Comparison of ENCODE assay signal across 8 cellular contexts in the genomic region with DNA sequence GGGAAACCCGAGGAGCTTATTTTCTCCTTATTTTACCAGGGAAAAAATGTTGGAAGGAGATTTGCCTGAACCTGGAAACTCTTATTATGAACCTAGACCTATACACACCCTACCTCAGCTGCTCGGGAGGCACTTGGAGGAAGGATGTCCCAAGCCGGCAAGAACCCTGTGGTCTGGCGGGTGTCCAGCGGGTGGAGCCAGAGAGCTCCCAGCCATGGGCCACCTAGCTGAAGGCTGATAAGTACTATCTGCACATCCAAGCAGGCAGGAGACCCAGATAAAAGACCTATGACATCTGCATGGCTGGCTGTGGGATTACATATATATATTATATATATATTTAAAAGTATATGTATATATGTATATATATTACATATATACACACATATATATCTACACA. TPM values are rescaled to one million over a fixed set of nuclear protein-coding genes. Genes with fewer than 3 reads are reported as not detected.
A peak's percentile ranks its signal among the peaks of the same experiment; 100 is the strongest.
DNase-seq lines count a peak whose midpoint lies in the region; ATAC-seq and TF ChIP-seq lines count a peak whose summit lies in the region.

No MANE protein-coding gene starts in this region.

- no peak overlapping the region for H3K4me3 ChIP-seq in GM06990 (replicated peaks; ENCODE audit: low read depth, low read length)
- no peak overlapping the region for H3K4me3 ChIP-seq in HAP-1
- H3K4me3 ChIP-seq in MG63: no peak overlapping the region
- H3K4me3 ChIP-seq in gastroesophageal sphincter: no peak overlapping the region
- no peak overlapping the region for H3K4me3 ChIP-seq in prostate gland

- H3K27ac ChIP-seq in gastroesophageal sphincter (no peak overlapping the region), prostate gland (no peak overlapping the region)

- H3K4me1 ChIP-seq in HAP-1 (no peaks in the 10 kb centered on the region), gastroesophageal sphincter (no peaks in the 10 kb centered on the region), prostate gland (replicated peaks) (no peaks in the 10 kb centered on the region)

- DNase-seq in GM06990 (ENCODE audit: extremely low read depth, insufficient read length) (peak; percentile 72), HAP-1 (ENCODE audit: low spot score in 2 of 2) (peak; percentile 36 to 82), MG63 (peak; percentile 71), SHP77 (lab: John Stamatoyannopoulos, UW) (peak; percentile 57 to 66), prostate gland (ENCODE audit: low spot score) (peak; percentile 81), occipital lobe (lab: John Stamatoyannopoulos, UW) (no peak)
- DNase-seq in activated T-helper 9 cell treated with anti-CD3 and anti-CD28 coated beads, Interleukin-2, amount 50 U/mL, for 16 hours (ENCODE audit: low read depth): peak; percentile 48

- intact Hi-C loops in prostate gland (cut with DNase I): loop anchor here (10.0 kb wide), 1 partner anchor 112 kb away; no protein-coding TSS in a partner anchor

- TF ChIP-seq CTCF in GM06990 (IDR thresholded peaks at IDR 0.05; ENCODE audit: insufficient read depth, low read length, poor library complexity, severe bottlenecking) (peak; percentile 92), gastroesophageal sphincter (IDR thresholded peaks at IDR 0.05) (peak in 2 of 4 experiments; percentile 6 to 61), prostate gland (IDR thresholded peaks at IDR 0.05) (peak; percentile 41 to 73 (median 68))

- WGBS in gastroesophageal sphincter (ENCODE audit: low coverage in 1 of 2), 2 donors: 0 to 3% methylated on average over 1 to 5 of the region's 5 CpGs
- 10% methylated on average over 5 of the region's 5 CpGs for WGBS in prostate gland

- in situ Hi-C loops in HAP-1 (cut with MboI; ENCODE audit: low sequenced_read_pairs): no loop called here

- no peaks in the 10 kb centered on the region for H3K9me3 ChIP-seq in HAP-1
- no peaks in the 10 kb centered on the region for H3K9me3 ChIP-seq in MG63
- no peaks in the 10 kb centered on the region for H3K9me3 ChIP-seq in gastroesophageal sphincter
- no peaks in the 10 kb centered on the region for H3K9me3 ChIP-seq in prostate gland

- H3K36me3 ChIP-seq in GM06990 (ENCODE audit: control insufficient read depth, insufficient read depth, low read length): no peaks in the 10 kb centered on the region
- no peaks in the 10 kb centered on the region for H3K36me3 ChIP-seq in HAP-1 (replicated peaks)
- H3K36me3 ChIP-seq in MG63: no peaks in the 10 kb centered on the region
- H3K36me3 ChIP-seq in gastroesophageal sphincter: no peaks in the 10 kb centered on the region
- H3K36me3 ChIP-seq in prostate gland: no peaks in the 10 kb centered on the region

- peak; percentile 51 for ATAC-seq in gastroesophageal sphincter

- no peak for TF ChIP-seq POLR2A in gastroesophageal sphincter (IDR thresholded peaks at IDR 0.05)
- no peak for TF ChIP-seq POLR2A in prostate gland (IDR thresholded peaks at IDR 0.05)

- H3K27me3 ChIP-seq in GM06990 (replicated peaks; ENCODE audit: control insufficient read depth, insufficient read depth, low read length) (no peaks in the 10 kb centered on the region), HAP-1 (ENCODE audit: low read depth) (peaks cover 6% of the 10 kb centered on the region; the same call in 1 of the 2 replicates), MG63 (no peaks in the 10 kb centered on the region), gastroesophageal sphincter (peaks cover 41% of the 10 kb centered on the region), prostate gland (replicated peaks; ENCODE audit: insufficient read depth) (no peaks in the 10 kb centered on the region)

- no peak for TF ChIP-seq EP300 in gastroesophageal sphincter (IDR thresholded peaks at IDR 0.05)

RNA-seq across cellular contexts. Expression of a gene that starts 1.1 kb away (rescaled TPM):
- 35.8 and 40.0 TPM in 2 replicates for total RNA-seq in MG63 (2014; rRNA removed; shearing (Covaris generic); ENCODE audit: low replicate concordance)
- total RNA-seq in gastroesophageal sphincter (1 to 10 TPM in 2 of 4 donors, under 1 TPM in 2; 0.40 to 6.6 (median 1.5) TPM), prostate gland (100 to 1,000 TPM in 1 of 2 donors, 10 to 100 TPM in 1; 31.8 to 139 TPM), occipital lobe (4.1 TPM)
